8 cellular contexts compared by ENCODE assay signal in the genomic region with DNA sequence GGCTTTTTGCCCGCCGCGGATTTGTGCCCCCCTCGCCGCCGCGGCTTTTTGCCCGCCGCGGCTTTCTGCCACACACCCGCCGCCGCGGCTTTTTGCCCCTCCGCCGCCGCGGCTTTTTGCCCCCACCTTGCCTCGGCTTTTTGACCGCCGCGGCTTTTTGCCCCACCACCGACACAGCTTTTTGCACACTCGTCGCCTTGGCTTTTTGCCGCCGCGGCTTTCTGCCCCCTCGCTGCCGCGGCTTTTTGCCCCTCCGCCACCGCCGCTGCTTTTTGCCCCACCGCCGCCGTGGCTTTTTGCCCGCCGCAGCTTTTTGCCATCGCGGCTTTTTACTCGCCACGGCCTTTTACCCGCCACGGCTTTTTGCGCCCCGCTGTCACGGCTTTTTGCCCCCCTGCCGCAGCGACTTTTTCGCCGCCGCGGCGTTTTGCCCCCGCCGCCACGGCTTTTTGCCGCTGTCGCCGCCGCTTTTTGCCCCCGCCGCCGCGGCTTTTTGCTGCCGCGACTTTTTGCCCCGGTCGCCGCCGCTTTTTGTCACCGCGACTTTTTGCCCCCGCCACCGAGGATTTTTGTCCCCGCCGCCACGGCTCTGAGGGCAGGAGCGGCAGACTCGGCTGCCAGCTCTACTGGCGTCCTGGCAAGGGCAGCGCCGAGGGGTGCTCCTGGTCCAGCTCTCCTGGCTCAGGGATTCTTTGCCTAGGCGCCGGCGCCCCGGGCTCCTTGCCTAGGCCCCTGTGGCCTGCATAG.
DNase-seq lines count a peak whose midpoint lies in the region; ATAC-seq and TF ChIP-seq lines count a peak whose summit lies in the region.
"Not testable (repeated sequence)": the region's sequence is repeated elsewhere in the genome, so short reads cannot be mapped to it uniquely, and the experiment has no call there.

No MANE protein-coding gene starts in this region.

- not testable (repeated sequence) for H3K36me3 Mint-ChIP-seq in activated T-cell treated with anti-CD3 and anti-CD28 coated beads, Interleukin-2, amount 50 U/mL, for 4 hours (ENCODE audit: insufficient read depth)
- H3K36me3 Mint-ChIP-seq in chondrocyte (ENCODE audit: low read depth): peaks cover 14% of the 10 kb centered on the region

- H3K27ac Mint-ChIP-seq in chondrocyte (ENCODE audit: unreplicated experiment): peak overlapping the region; percentile 8

- 6% methylated on average over 66 of the region's 88 CpGs for WGBS in smooth muscle cell (ENCODE audit: low lambda C conversion rate)

- H3K9me3 Mint-ChIP-seq in activated T-cell treated with anti-CD3 and anti-CD28 coated beads, Interleukin-2, amount 50 U/mL, for 4 hours: peaks cover 17% of the 10 kb centered on the region
- H3K9me3 Mint-ChIP-seq in chondrocyte (ENCODE audit: low read depth): peaks cover 16% of the 10 kb centered on the region

- H4K20me1 ChIP-seq in smooth muscle cell (ENCODE audit: low read depth): not testable (repeated sequence)

- H3K4me1 ChIP-seq in RWPE2 (ENCODE audit: insufficient read depth, poor library complexity, severe bottlenecking); left ventricle myocardium inferior; mucosa of stomach (ENCODE audit: control insufficient read depth, insufficient read depth, low read length); smooth muscle cell (ENCODE audit: low read depth): not testable (repeated sequence)

- H3K4me2 ChIP-seq in smooth muscle cell: peak overlapping the region; percentile 83

- peaks cover 15% of the 10 kb centered on the region for H3K27me3 Mint-ChIP-seq in activated T-cell treated with anti-CD3 and anti-CD28 coated beads, Interleukin-2, amount 50 U/mL, for 4 hours (ENCODE audit: low read depth)
- H3K27me3 Mint-ChIP-seq in chondrocyte (ENCODE audit: low read depth): not testable (repeated sequence)

- POLR2A ChIA-PET in AG04449 (lab: Yijun Ruan, JAX): not testable (repeated sequence)

- H3K36me3 ChIP-seq in RWPE2 (ENCODE audit: low read depth); left ventricle myocardium inferior; mucosa of stomach (ENCODE audit: control insufficient read depth, insufficient read depth, low read length); smooth muscle cell (ENCODE audit: low read depth): not testable (repeated sequence)

- TF ChIP-seq CTCF in AG04449 (IDR thresholded peaks at IDR 0.05; ENCODE audit: insufficient read depth, low read length, missing control alignments); HFF-Myc (IDR thresholded peaks at IDR 0.05; ENCODE audit: low read depth, low read length, missing control alignments); RWPE2 (IDR thresholded peaks at IDR 0.05; ENCODE audit: poor library complexity, severe bottlenecking); left ventricle myocardium inferior (IDR thresholded peaks at IDR 0.05; ENCODE audit: borderline replicate concordance); smooth muscle cell (IDR thresholded peaks at IDR 0.05; ENCODE audit: borderline replicate concordance, insufficient read depth, poor library complexity, severe bottlenecking): not testable (repeated sequence)
- TF ChIP-seq CTCF in chondrocyte (IDR thresholded peaks at IDR 0.05): peak; percentile 31

- DNase-seq in AG04449 (ENCODE audit: low read depth, low spot score); HFF-Myc (ENCODE audit: extremely low read depth, low read depth); activated T-cell treated with anti-CD3 and anti-CD28 coated beads, Interleukin-2, amount 50 U/mL, for 4 hours; smooth muscle cell (lab: John Stamatoyannopoulos, UW; ENCODE audit: unreplicated experiment): not testable (repeated sequence)
- DNase-seq in RWPE2 (ENCODE audit: low spot score) (peak; percentile 76), chondrocyte (ENCODE audit: low spot score) (peak; percentile 95), left ventricle myocardium inferior (peak; percentile 26)

- H3K4me3 Mint-ChIP-seq in activated T-cell treated with anti-CD3 and anti-CD28 coated beads, Interleukin-2, amount 50 U/mL, for 4 hours: peak overlapping the region; percentile 87
- peak overlapping the region; percentile 82 for H3K4me3 Mint-ChIP-seq in chondrocyte (ENCODE audit: unreplicated experiment)

- H3K4me3 ChIP-seq in AG04449 (ENCODE audit: low read depth, low read length) (peak overlapping the region; percentile 59), HFF-Myc (replicated peaks; ENCODE audit: low read depth, low read length) (peak overlapping the region; percentile 47), RWPE2 (ENCODE audit: severe bottlenecking) (peak overlapping the region; percentile 36), left ventricle myocardium inferior (peak overlapping the region; percentile 67), smooth muscle cell (peak overlapping the region; percentile 61)
- not testable (repeated sequence) for H3K4me3 ChIP-seq in mucosa of stomach (ENCODE audit: low read length)

- not testable (repeated sequence) for H3F3A ChIP-seq in smooth muscle cell (ENCODE audit: low read depth)

- not testable (repeated sequence) for H3K9me3 ChIP-seq in RWPE2 (ENCODE audit: severe bottlenecking); left ventricle myocardium inferior (replicated peaks); mucosa of stomach (ENCODE audit: control insufficient read depth, low read length); smooth muscle cell (replicated peaks; ENCODE audit: low read depth)

- CTCF ChIA-PET in AG04449 (lab: Yijun Ruan, JAX): not testable (repeated sequence)

- not testable (repeated sequence) for H3K27ac ChIP-seq in RWPE2 (ENCODE audit: poor library complexity, severe bottlenecking); smooth muscle cell (ENCODE audit: low read depth)
- H3K27ac ChIP-seq in left ventricle myocardium inferior (replicated peaks): peak overlapping the region; percentile 50

- H3K4me1 Mint-ChIP-seq in activated T-cell treated with anti-CD3 and anti-CD28 coated beads, Interleukin-2, amount 50 U/mL, for 4 hours (ENCODE audit: low read depth): peaks cover 15% of the 10 kb centered on the region
- H3K4me1 Mint-ChIP-seq in chondrocyte (ENCODE audit: low read depth): not testable (repeated sequence)

- not testable (repeated sequence) for H3K79me2 ChIP-seq in smooth muscle cell (ENCODE audit: low read depth)

- peak overlapping the region; percentile 34 for H3K9ac ChIP-seq in mucosa of stomach (ENCODE audit: low read length)
- H3K9ac ChIP-seq in smooth muscle cell (ENCODE audit: low read depth): not testable (repeated sequence)

- ATAC-seq in RWPE2 (ENCODE audit: low read depth); activated T-cell treated with anti-CD3 and anti-CD28 coated beads, Interleukin-2, amount 50 U/mL, for 4 hours: not testable (repeated sequence)

- intact Hi-C loops in left ventricle myocardium inferior (cut with micrococcal nuclease): not testable (repeated sequence)

- not testable (repeated sequence) for H2AFZ ChIP-seq in smooth muscle cell (ENCODE audit: low read depth)

- not testable (repeated sequence) for H3K27me3 ChIP-seq in RWPE2 (ENCODE audit: insufficient read depth, poor library complexity, severe bottlenecking); left ventricle myocardium inferior (ENCODE audit: low read depth); mucosa of stomach (ENCODE audit: control insufficient read depth, insufficient read depth, low read length); smooth muscle cell (ENCODE audit: low read depth)
